ENCODE assay signal across 14 cellular contexts in the genomic region with DNA sequence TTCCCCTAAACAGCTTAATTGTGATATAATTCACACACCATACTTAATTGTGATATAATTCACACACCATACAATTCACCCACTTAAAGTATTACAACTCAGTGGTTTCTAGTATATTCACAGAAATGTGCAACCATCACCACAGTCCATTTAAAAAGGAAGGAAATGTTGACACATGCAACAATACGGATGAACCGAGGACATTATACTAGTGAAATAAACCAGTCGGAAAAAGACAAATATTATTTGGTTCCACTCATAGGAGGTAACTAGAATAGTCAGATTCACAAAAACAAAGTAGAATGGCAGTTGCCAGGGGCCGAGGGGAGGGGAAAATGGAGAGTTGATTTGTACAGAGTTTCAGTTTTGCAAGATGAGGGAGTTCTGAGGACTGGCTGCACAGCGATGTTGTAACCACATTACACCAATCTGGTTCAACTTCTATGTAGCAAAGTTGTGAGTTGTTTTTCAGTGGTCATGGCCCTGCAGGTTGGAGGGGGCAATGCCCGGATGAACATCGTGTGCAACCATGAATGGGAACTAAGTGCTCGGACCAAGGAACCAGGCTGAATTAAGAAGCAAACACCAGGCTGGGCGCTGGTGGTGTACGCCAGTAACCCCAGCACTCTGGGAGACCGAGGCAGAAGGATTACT. TPM values are rescaled to one million over a fixed set of nuclear protein-coding genes. Genes with fewer than 3 reads are reported as not detected.
DNase-seq lines count a peak whose midpoint lies in the region; ATAC-seq and TF ChIP-seq lines count a peak whose summit lies in the region.
"Had no signal": no experiment of that assay in that cellular context is flagged by ENCODE, and none has a peak within 500 bp of the region (broad histone marks: within the 10 kb centered on the region; RNA-seq: fewer than 3 reads in every experiment).

No MANE protein-coding gene starts in this region.

- intact Hi-C loops in vagina (cut with DNase I), result no loop called here

- H3K27me3 ChIP-seq in upper lobe of left lung (no peaks in the 10 kb centered on the region), vagina (no peaks in the 10 kb centered on the region)
- H3K27me3 ChIP-seq: pancreas, thyroid gland had no signal

- TF ChIP-seq CTCF in upper lobe of left lung (IDR thresholded peaks at IDR 0.05), result no peak
- TF ChIP-seq CTCF in vagina (IDR thresholded peaks at IDR 0.05), result no peak

- H3K4me3 Mint-ChIP-seq in activated CD8-positive, alpha-beta memory T cell treated with anti-CD3 and anti-CD28 coated beads, Interleukin-2, amount 10 ng/mL, durations not matched to agents 7 days and 5 days, result peak overlapping the region; percentile 36

- H3K9me3 Mint-ChIP-seq in activated CD8-positive, alpha-beta memory T cell treated with anti-CD3 and anti-CD28 coated beads, Interleukin-2, amount 10 ng/mL, durations not matched to agents 7 days and 5 days (ENCODE audit: low read depth), result no peaks in the 10 kb centered on the region

- H3K27me3 Mint-ChIP-seq in activated CD8-positive, alpha-beta memory T cell treated with anti-CD3 and anti-CD28 coated beads, Interleukin-2, amount 10 ng/mL, durations not matched to agents 7 days and 5 days, result peaks cover 8% of the 10 kb centered on the region

- H3K27ac ChIP-seq in upper lobe of left lung (peak overlapping the region; percentile 30 to 79 (median 50)), vagina (no peak overlapping the region)
- H3K27ac ChIP-seq: pancreas, thyroid gland had no signal

- H3K36me3 Mint-ChIP-seq in activated CD8-positive, alpha-beta memory T cell treated with anti-CD3 and anti-CD28 coated beads, Interleukin-2, amount 10 ng/mL, durations not matched to agents 7 days and 5 days, result no peaks in the 10 kb centered on the region

- H3K4me1 ChIP-seq in upper lobe of left lung (peaks cover 0 to 4% (median 0%) of the 10 kb centered on the region in 4 donors), vagina (no peaks in the 10 kb centered on the region)
- H3K4me1 ChIP-seq: pancreas, thyroid gland had no signal

- 50 to 61% methylated on average over 11 of the region's 11 CpGs for WGBS in upper lobe of left lung, 2 donors

- DNase-seq in activated CD8-positive, alpha-beta memory T cell treated with anti-CD3 and anti-CD28 coated beads, Interleukin-2, amount 10 ng/mL, durations not matched to agents 7 days and 5 days, result peak; percentile 58
- DNase-seq in activated CD8-positive, alpha-beta memory T cell treated with anti-CD3 and anti-CD28 coated beads, Interleukin-2, amount 50 U/mL, for 48 hours, result no peak
- DNase-seq in MV-4-11 (lab: John Stamatoyannopoulos, UW), result peak; percentile 96
- peak; percentile 61 for DNase-seq in amniotic epithelial cell (ENCODE audit: low read depth)
- DNase-seq in upper lobe of left lung, result peak in 1 of 2 donors; percentile 43
- no peak for DNase-seq in NCI-H1436 (lab: John Stamatoyannopoulos, UW)
- no peak for DNase-seq in putamen (ENCODE audit: low spot score)
- DNase-seq in vagina (ENCODE audit: extremely low spot score in 2 of 2), result no peak
- DNase-seq: anterior cingulate cortex, NCI-H1048, NCI-H510A, pancreas, SHP77, thyroid gland had no signal

- H3K27ac Mint-ChIP-seq in activated CD8-positive, alpha-beta memory T cell treated with anti-CD3 and anti-CD28 coated beads, Interleukin-2, amount 10 ng/mL, durations not matched to agents 7 days and 5 days, result peak overlapping the region; percentile 80

- H3K4me3 ChIP-seq in upper lobe of left lung, result no peak overlapping the region
- no peak overlapping the region for H3K4me3 ChIP-seq in vagina
- H3K4me3 ChIP-seq: pancreas, thyroid gland had no signal

- CTCF ChIA-PET in activated CD8-positive, alpha-beta memory T cell treated with anti-CD3 and anti-CD28 coated beads, Interleukin-2, amount 10 ng/mL, durations not matched to agents 7 days and 5 days (lab: Charles Lee), result interaction anchor here (1.5 kb wide), 1 partner anchor 17 kb away, joined by 4 read pairs; no protein-coding TSS in a partner anchor

- TF ChIP-seq POLR2A in upper lobe of left lung (IDR thresholded peaks at IDR 0.05) (no peak), vagina (IDR thresholded peaks at IDR 0.05) (no peak)

- no peak for TF ChIP-seq EP300 in upper lobe of left lung (IDR thresholded peaks at IDR 0.05)

- H3K4me1 Mint-ChIP-seq in activated CD8-positive, alpha-beta memory T cell treated with anti-CD3 and anti-CD28 coated beads, Interleukin-2, amount 10 ng/mL, durations not matched to agents 7 days and 5 days, result peaks cover 29% of the 10 kb centered on the region

- no peaks in the 10 kb centered on the region for H3K9me3 ChIP-seq in upper lobe of left lung
- H3K9me3 ChIP-seq in vagina, result no peaks in the 10 kb centered on the region
- H3K9me3 ChIP-seq: pancreas, thyroid gland had no signal

- peak; percentile 79 for ATAC-seq in activated CD8-positive, alpha-beta memory T cell treated with anti-CD3 and anti-CD28 coated beads, Interleukin-2, amount 10 ng/mL, durations not matched to agents 7 days and 5 days
- ATAC-seq in upper lobe of left lung (ENCODE audit: low FRiP score in 2 of 2), result peak; percentile 53 to 65

- H3K36me3 ChIP-seq in upper lobe of left lung (no peaks in the 10 kb centered on the region), vagina (no peaks in the 10 kb centered on the region)
- H3K36me3 ChIP-seq: pancreas, thyroid gland had no signal

RNA-seq across cellular contexts. Expression of gene TNPO3, which starts 17.6 kb away (rescaled TPM):
- 10 to 100 TPM; 51.9 to 55.8 TPM for total RNA-seq in activated CD8-positive, alpha-beta memory T cell treated with anti-CD3 and anti-CD28 coated beads, Interleukin-2, amount 10 ng/mL, durations not matched to agents 7 days and 5 days
- 10 to 100 TPM; 21.6 to 37.7 (median 33.0) TPM for total RNA-seq in upper lobe of left lung
- total RNA-seq in vagina, result 33.9 TPM

Comparison
In these comparisons a context has a peak if more than half of its experiments do, and no peak if none do; other contexts are left out.
1. DNase-seq: peak in activated CD8-positive, alpha-beta memory T cell treated with anti-CD3 and anti-CD28 coated beads, Interleukin-2, amount 10 ng/mL, durations not matched to agents 7 days and 5 days (single experiment), MV-4-11 (single experiment) and amniotic epithelial cell (single experiment); none in activated CD8-positive, alpha-beta memory T cell treated with anti-CD3 and anti-CD28 coated beads, Interleukin-2, amount 50 U/mL, for 48 hours (single experiment), NCI-H1436 (single experiment), putamen (single experiment) and vagina (0 of 2).